12 cellular contexts compared by ENCODE assay signal in genomic region chr16:4690946-4691665, GRCh38. TPM values are rescaled to one million over a fixed set of nuclear protein-coding genes. Genes with fewer than 3 reads are reported as not detected.
DNase-seq lines count a peak whose midpoint lies in the region; ATAC-seq and TF ChIP-seq lines count a peak whose summit lies in the region.
"Had no signal": no experiment of that assay in that cellular context is flagged by ENCODE, and none has a peak within 500 bp of the region (broad histone marks: within the 10 kb centered on the region; RNA-seq: fewer than 3 reads in every experiment).

No MANE protein-coding gene starts in this region.

- peak overlapping the region; percentile 28 for H3K4me3 Mint-ChIP-seq in activated CD8-positive, alpha-beta T cell treated with anti-CD3 and anti-CD28 coated beads, Interleukin-2, amount 10 ng/mL, durations not matched to agents 7 days and 5 days
- no peak overlapping the region for H3K4me3 Mint-ChIP-seq in activated CD8-positive, alpha-beta T cell treated with anti-CD3 and anti-CD28 coated beads for 36 hours
- H3K4me3 Mint-ChIP-seq in neural progenitor cell: peak overlapping the region; percentile 59

- TF ChIP-seq POLR2A in NB4 (IDR thresholded peaks at IDR 0.05; ENCODE audit: extremely low read depth, insufficient read length): no peak

- H2AFZ ChIP-seq in neural progenitor cell (replicated peaks): no peak overlapping the region

- no peak overlapping the region for H3K9ac ChIP-seq in neural progenitor cell

- no peaks in the 10 kb centered on the region for H3K4me1 ChIP-seq in neural progenitor cell

- intact Hi-C loops in activated CD8-positive, alpha-beta T cell treated with anti-CD3 and anti-CD28 coated beads for 36 hours (cut with micrococcal nuclease): no loop called here

- H3K4me2 ChIP-seq in neural progenitor cell: no peak overlapping the region
- H3K4me2 ChIP-seq: smooth muscle cell had no signal

- peaks cover 13% of the 10 kb centered on the region for H3K79me2 ChIP-seq in neural progenitor cell (ENCODE audit: low read depth)

- H3K4me1 Mint-ChIP-seq in activated CD8-positive, alpha-beta T cell treated with anti-CD3 and anti-CD28 coated beads, Interleukin-2, amount 10 ng/mL, durations not matched to agents 7 days and 5 days (ENCODE audit: low read depth): peaks cover 17% of the 10 kb centered on the region
- H3K4me1 Mint-ChIP-seq in activated CD8-positive, alpha-beta T cell treated with anti-CD3 and anti-CD28 coated beads for 36 hours (ENCODE audit: low read depth): peaks cover 16% of the 10 kb centered on the region
- H3K4me1 Mint-ChIP-seq in neural progenitor cell: no peaks in the 10 kb centered on the region

- no peak overlapping the region for H3K27ac Mint-ChIP-seq in activated CD8-positive, alpha-beta T cell treated with anti-CD3 and anti-CD28 coated beads, Interleukin-2, amount 10 ng/mL, durations not matched to agents 7 days and 5 days
- no peak overlapping the region for H3K27ac Mint-ChIP-seq in activated CD8-positive, alpha-beta T cell treated with anti-CD3 and anti-CD28 coated beads for 36 hours
- peak overlapping the region; percentile 60 for H3K27ac Mint-ChIP-seq in neural progenitor cell

- H3K9me3 ChIP-seq in neural progenitor cell (ENCODE audit: low read depth): no peaks in the 10 kb centered on the region

- H3K27ac ChIP-seq in neural progenitor cell: no peak overlapping the region

- H3K4me3 ChIP-seq in NB4 (ENCODE audit: low read depth, low read length): no peak overlapping the region
- no peak overlapping the region for H3K4me3 ChIP-seq in neural progenitor cell
- H3K4me3 ChIP-seq: smooth muscle cell had no signal

- no peak for ATAC-seq in activated CD8-positive, alpha-beta T cell treated with anti-CD3 and anti-CD28 coated beads, Interleukin-2, amount 10 ng/mL, durations not matched to agents 7 days and 5 days
- ATAC-seq in activated CD8-positive, alpha-beta T cell treated with anti-CD3 and anti-CD28 coated beads for 36 hours: no peak
- ATAC-seq in GM21515 (IDR thresholded peaks at IDR 0.05; ENCODE audit: unreplicated experiment) (no peak), GM19324 (IDR thresholded peaks at IDR 0.05; ENCODE audit: low FRiP score, unreplicated experiment) (no peak)

- H3K36me3 Mint-ChIP-seq in activated CD8-positive, alpha-beta T cell treated with anti-CD3 and anti-CD28 coated beads, Interleukin-2, amount 10 ng/mL, durations not matched to agents 7 days and 5 days (ENCODE audit: low read depth): peaks cover 14% of the 10 kb centered on the region
- H3K36me3 Mint-ChIP-seq in activated CD8-positive, alpha-beta T cell treated with anti-CD3 and anti-CD28 coated beads for 36 hours (ENCODE audit: low read depth): no peaks in the 10 kb centered on the region
- no peaks in the 10 kb centered on the region for H3K36me3 Mint-ChIP-seq in neural progenitor cell

- CTCF ChIA-PET in activated CD8-positive, alpha-beta T cell treated with anti-CD3 and anti-CD28 coated beads, Interleukin-2, amount 10 ng/mL, durations not matched to agents 7 days and 5 days (lab: Charles Lee): no interaction called here
- CTCF ChIA-PET in activated CD8-positive, alpha-beta T cell treated with anti-CD3 and anti-CD28 coated beads for 36 hours (lab: Charles Lee): interaction anchor here (1.6 kb wide), 1 partner anchor 8 kb away, joined by 6 read pairs; no protein-coding TSS in a partner anchor

- H3K9me3 Mint-ChIP-seq in activated CD8-positive, alpha-beta T cell treated with anti-CD3 and anti-CD28 coated beads, Interleukin-2, amount 10 ng/mL, durations not matched to agents 7 days and 5 days (ENCODE audit: insufficient read depth): no peaks in the 10 kb centered on the region
- no peaks in the 10 kb centered on the region for H3K9me3 Mint-ChIP-seq in activated CD8-positive, alpha-beta T cell treated with anti-CD3 and anti-CD28 coated beads for 36 hours
- no peaks in the 10 kb centered on the region for H3K9me3 Mint-ChIP-seq in neural progenitor cell

- H3K27me3 Mint-ChIP-seq in activated CD8-positive, alpha-beta T cell treated with anti-CD3 and anti-CD28 coated beads, Interleukin-2, amount 10 ng/mL, durations not matched to agents 7 days and 5 days (ENCODE audit: low read depth): no peaks in the 10 kb centered on the region
- no peaks in the 10 kb centered on the region for H3K27me3 Mint-ChIP-seq in activated CD8-positive, alpha-beta T cell treated with anti-CD3 and anti-CD28 coated beads for 36 hours
- H3K27me3 Mint-ChIP-seq in neural progenitor cell (ENCODE audit: insufficient read depth, low read depth): peaks cover 7% of the 10 kb centered on the region

- peaks cover 17% of the 10 kb centered on the region for H4K20me1 ChIP-seq in neural progenitor cell (ENCODE audit: low read depth)

- no peak for TF ChIP-seq CTCF in activated CD8-positive, alpha-beta T cell treated with anti-CD3 and anti-CD28 coated beads for 36 hours (IDR thresholded peaks at IDR 0.05)
- no peak for TF ChIP-seq CTCF in NB4 (IDR thresholded peaks at IDR 0.05; ENCODE audit: low read depth, low read length)
- no peak for TF ChIP-seq CTCF in neural progenitor cell (IDR thresholded peaks at IDR 0.05)

- DNase-seq in activated CD8-positive, alpha-beta T cell treated with anti-CD3 and anti-CD28 coated beads, Interleukin-2, amount 10 ng/mL, durations not matched to agents 7 days and 5 days: no peak
- DNase-seq in activated CD8-positive, alpha-beta T cell treated with anti-CD3 and anti-CD28 coated beads for 36 hours: no peak
- DNase-seq in NB4 (ENCODE audit: low read depth) (peak; percentile 19), cerebellar cortex (ENCODE audit: low spot score) (peak; percentile 66), neural progenitor cell (ENCODE audit: low spot score) (no peak), LoVo (ENCODE audit: low spot score) (no peak)
- DNase-seq: central memory CD4-positive, alpha-beta T cell; NCI-H2081 treated with DMSO at 0.1 percent for 48 hours; OCI-M1 had no signal

- H3F3A ChIP-seq in neural progenitor cell (ENCODE audit: low read depth): peaks cover 19% of the 10 kb centered on the region

- H3K36me3 ChIP-seq in neural progenitor cell: no peaks in the 10 kb centered on the region

- POLR2A ChIA-PET in activated CD8-positive, alpha-beta T cell treated with anti-CD3 and anti-CD28 coated beads, Interleukin-2, amount 10 ng/mL, durations not matched to agents 7 days and 5 days (lab: Charles Lee): no interaction called here
- POLR2A ChIA-PET in activated CD8-positive, alpha-beta T cell treated with anti-CD3 and anti-CD28 coated beads for 36 hours (lab: Charles Lee): interaction anchor here (0.7 to 2.0 kb wide), 5 partner anchors 9 to 31 kb away, joined by 3 to 4 read pairs (median 3); no protein-coding TSS in a partner anchor

- H3K27me3 ChIP-seq in neural progenitor cell: no peaks in the 10 kb centered on the region

RNA-seq across cellular contexts. Expression of gene NUDT16L1, which starts 2.3 kb away (rescaled TPM):
- total RNA-seq in activated CD8-positive, alpha-beta T cell treated with anti-CD3 and anti-CD28 coated beads, Interleukin-2, amount 10 ng/mL, durations not matched to agents 7 days and 5 days: 10 to 100 TPM; 32.6 to 36.2 TPM
- total RNA-seq in activated CD8-positive, alpha-beta T cell treated with anti-CD3 and anti-CD28 coated beads for 36 hours: 10 to 100 TPM; 22.3 to 25.6 TPM
- total RNA-seq in neural progenitor cell (ENCODE audit: low replicate concordance): 10.9 and 39.3 TPM in 2 replicates

RNA-seq across cellular contexts. Expression of gene ANKS3, which starts 43.0 kb away (rescaled TPM):
- 10 to 100 TPM; 17.0 to 17.2 TPM for total RNA-seq in activated CD8-positive, alpha-beta T cell treated with anti-CD3 and anti-CD28 coated beads, Interleukin-2, amount 10 ng/mL, durations not matched to agents 7 days and 5 days
- 10 to 100 TPM; 13.0 to 13.8 TPM for total RNA-seq in activated CD8-positive, alpha-beta T cell treated with anti-CD3 and anti-CD28 coated beads for 36 hours
- total RNA-seq in neural progenitor cell (ENCODE audit: low replicate concordance): 20.6 and 32.7 TPM in 2 replicates

RNA-seq across cellular contexts. Expression of gene DNAAF8, which starts 43.2 kb away (rescaled TPM):
- total RNA-seq in activated CD8-positive, alpha-beta T cell treated with anti-CD3 and anti-CD28 coated beads, Interleukin-2, amount 10 ng/mL, durations not matched to agents 7 days and 5 days: under 1 TPM; 0.39 to 0.68 TPM
- under 1 TPM; 0.18 to 0.38 TPM for total RNA-seq in activated CD8-positive, alpha-beta T cell treated with anti-CD3 and anti-CD28 coated beads for 36 hours
- not detected in 2 replicates for total RNA-seq in neural progenitor cell (ENCODE audit: low replicate concordance)
- total RNA-seq: smooth muscle cell had no signal

Comparison
In these comparisons a context has a peak if more than half of its experiments do, and no peak if none do; other contexts are left out.
1. DNase-seq: peak in NB4 (single experiment) and cerebellar cortex (single experiment); none in activated CD8-positive, alpha-beta T cell treated with anti-CD3 and anti-CD28 coated beads, Interleukin-2, amount 10 ng/mL, durations not matched to agents 7 days and 5 days (single experiment), activated CD8-positive, alpha-beta T cell treated with anti-CD3 and anti-CD28 coated beads for 36 hours (single experiment), neural progenitor cell (single experiment) and LoVo (single experiment).